ENCODE assay signal across 28 cellular contexts in genomic region chr10:122464575-122464974, GRCh38. TPM values are rescaled to one million over a fixed set of nuclear protein-coding genes. Genes with fewer than 3 reads are reported as not detected.
DNase-seq lines count a peak whose midpoint lies in the region; TF ChIP-seq lines count a peak whose summit lies in the region.
"Had no signal": no experiment of that assay in that cellular context is flagged by ENCODE, and none has a peak within 500 bp of the region (broad histone marks: within the 10 kb centered on the region; RNA-seq: fewer than 3 reads in every experiment).

No MANE protein-coding gene starts in this region.

- no peaks in the 10 kb centered on the region for H3K9me3 ChIP-seq in right atrium auricular region
- no peaks in the 10 kb centered on the region for H3K9me3 ChIP-seq in breast epithelium
- no peaks in the 10 kb centered on the region for H3K9me3 ChIP-seq in smooth muscle cell (replicated peaks; ENCODE audit: low read depth)
- H3K9me3 ChIP-seq: upper lobe of right lung had no signal

- no peak overlapping the region for H2AFZ ChIP-seq in smooth muscle cell (ENCODE audit: low read depth)

- H3K4me1 ChIP-seq in right atrium auricular region: peaks cover 0 to 43% of the 10 kb centered on the region in 2 donors
- H3K4me1 ChIP-seq in breast epithelium: peaks cover 4 to 6% of the 10 kb centered on the region in 2 donors
- H3K4me1 ChIP-seq in smooth muscle cell (ENCODE audit: low read depth): peaks cover 27% of the 10 kb centered on the region

- peaks cover 14% of the 10 kb centered on the region for H4K20me1 ChIP-seq in smooth muscle cell (ENCODE audit: low read depth)

- 94% methylated on average over 12 of the region's 12 CpGs for WGBS in smooth muscle cell (ENCODE audit: low lambda C conversion rate)

- no peak overlapping the region for H3K4me3 ChIP-seq in right atrium auricular region
- peak overlapping the region in 2 of 3 donors; percentile 72 to 91 for H3K4me3 ChIP-seq in breast epithelium
- H3K4me3 ChIP-seq in smooth muscle cell: no peak overlapping the region
- H3K4me3 ChIP-seq: upper lobe of right lung had no signal

- intact Hi-C loops in cardiac septum (cut with DNase I): loop anchor here (5.0 kb wide), 1 partner anchor 38 kb away; no protein-coding TSS in a partner anchor
- intact Hi-C loops in breast epithelium (cut with DNase I; ENCODE audit: low total_unique reads): no loop called here

- H3K36me3 ChIP-seq in right atrium auricular region (no peaks in the 10 kb centered on the region), breast epithelium (no peaks in the 10 kb centered on the region), smooth muscle cell (ENCODE audit: low read depth) (no peaks in the 10 kb centered on the region)
- H3K36me3 ChIP-seq: upper lobe of right lung had no signal

- no peak overlapping the region for H3K9ac ChIP-seq in smooth muscle cell (ENCODE audit: low read depth)

- no peak overlapping the region for H3K27ac ChIP-seq in right atrium auricular region
- peak overlapping the region; percentile 75 to 76 for H3K27ac ChIP-seq in breast epithelium
- H3K27ac ChIP-seq in smooth muscle cell (ENCODE audit: low read depth): no peak overlapping the region
- H3K27ac ChIP-seq: upper lobe of right lung had no signal

- H3K27me3 ChIP-seq in right atrium auricular region: no peaks in the 10 kb centered on the region
- no peaks in the 10 kb centered on the region for H3K27me3 ChIP-seq in breast epithelium
- H3K27me3 ChIP-seq in smooth muscle cell (ENCODE audit: low read depth): no peaks in the 10 kb centered on the region
- H3K27me3 ChIP-seq: upper lobe of right lung had no signal

- no peak for TF ChIP-seq POLR2A in breast epithelium (IDR thresholded peaks at IDR 0.05)

- H3K79me2 ChIP-seq in smooth muscle cell (ENCODE audit: low read depth): peaks cover 29% of the 10 kb centered on the region

- DNase-seq in cardiac septum (ENCODE audit: low spot score) (peak; percentile 55), right atrium auricular region (ENCODE audit: low spot score) (no peak), breast epithelium (ENCODE audit: low spot score in 2 of 2) (no peak), medulla oblongata (ENCODE audit: extremely low spot score) (peak; percentile 58), smooth muscle cell (lab: John Stamatoyannopoulos, UW; ENCODE audit: unreplicated experiment) (no peak), germinal center (ENCODE audit: low spot score) (no peak), EL (no peak)
- DNase-seq in activated naive CD4-positive, alpha-beta T cell (lab: John Stamatoyannopoulos, UW): no peak
- DNase-seq: activated CD8-positive, alpha-beta T cell treated with anti-CD3 and anti-CD28 coated beads for 36 hours; activated effector memory CD4-positive, alpha-beta T cell treated with anti-CD3 and anti-CD28 coated beads, Interleukin-2, amount 50 U/mL, for 16 hours; activated naive CD8-positive, alpha-beta T cell treated with anti-CD3 and anti-CD28 coated beads, Interleukin-2, amount 10 ng/mL, durations not matched to agents 7 days and 5 days; cerebellar nuclear complex; DMS79; GF-D8; H9; naive B cell; NCI-H1048; NCI-H187 treated with DMSO at 0.1 percent for 48 hours; NCI-H524 treated with DMSO at 0.1 percent for 48 hours; RPMI8226; stimulated activated CD4-positive, alpha-beta T cell treated with anti-CD3 and anti-CD28 coated beads, Interleukin-1b, Interleukin-23, amount 100 ng/mL, for 48 hours; T-helper 2 cell; upper lobe of right lung had no signal

- no peak for TF ChIP-seq CTCF in right atrium auricular region (IDR thresholded peaks at IDR 0.05)
- TF ChIP-seq CTCF in breast epithelium (IDR thresholded peaks at IDR 0.05): no peak
- TF ChIP-seq CTCF in smooth muscle cell (IDR thresholded peaks at IDR 0.05; ENCODE audit: borderline replicate concordance, insufficient read depth, poor library complexity, severe bottlenecking): no peak

- peaks cover 15% of the 10 kb centered on the region for H3F3A ChIP-seq in smooth muscle cell (ENCODE audit: low read depth)

- H3K4me2 ChIP-seq in smooth muscle cell: peak overlapping the region; percentile 1

RNA-seq across cellular contexts. Expression of gene HTRA1, which starts 3.2 kb away (rescaled TPM):
- total RNA-seq in cardiac septum: 104 TPM
- total RNA-seq in right atrium auricular region: 10 to 100 TPM; 76.3 to 78.3 TPM
- total RNA-seq in breast epithelium: 100 to 1,000 TPM; 116 to 347 (median 152) TPM
- 175 and 197 TPM in 2 replicates for total RNA-seq in smooth muscle cell
- polyA plus RNA-seq in smooth muscle cell: 170 and 257 TPM in 2 replicates
- total RNA-seq: activated CD8-positive, alpha-beta T cell treated with anti-CD3 and anti-CD28 coated beads for 36 hours had no signal
- polyA plus RNA-seq: IgD-negative memory B cell had no signal

RNA-seq across cellular contexts. Expression of gene ARMS2, which starts 10.1 kb away (rescaled TPM):
- total RNA-seq in cardiac septum (0.92 TPM), right atrium auricular region (not detected), breast epithelium (not detected), smooth muscle cell (not detected in 2 replicates)
- not detected in 2 replicates for polyA plus RNA-seq in smooth muscle cell
- total RNA-seq: activated CD8-positive, alpha-beta T cell treated with anti-CD3 and anti-CD28 coated beads for 36 hours; activated naive CD8-positive, alpha-beta T cell treated with anti-CD3 and anti-CD28 coated beads, Interleukin-2, amount 10 ng/mL, durations not matched to agents 7 days and 5 days; astrocyte; H9; kidney epithelial cell; pulmonary artery endothelial cell; upper lobe of right lung had no signal
- polyA plus RNA-seq: BJ, IgD-negative memory B cell had no signal

Comparison
In these comparisons a context has a peak if more than half of its experiments do, and no peak if none do; other contexts are left out.
1. DNase-seq: peak in cardiac septum (single experiment) and medulla oblongata (single experiment); none in right atrium auricular region (single experiment), breast epithelium (0 of 2), smooth muscle cell (single experiment), germinal center (single experiment), EL (single experiment) and activated naive CD4-positive, alpha-beta T cell (0 of 4).
2. H3K27ac ChIP-seq: peak in breast epithelium (2 of 2); none in right atrium auricular region (0 of 2) and smooth muscle cell (single experiment).
3. H3K4me3 ChIP-seq: peak in breast epithelium (2 of 3); none in right atrium auricular region (0 of 2) and smooth muscle cell (single experiment).